ENCODE assay signal across 9 cellular contexts in genomic region chr2:236776695-236777251, GRCh38.
DNase-seq lines count a peak whose midpoint lies in the region; ATAC-seq and TF ChIP-seq lines count a peak whose summit lies in the region.
"Had no signal": no experiment of that assay in that cellular context is flagged by ENCODE, and none has a peak within 500 bp of the region (broad histone marks: within the 10 kb centered on the region; RNA-seq: fewer than 3 reads in every experiment).

No MANE protein-coding gene starts in this region.

- no peaks in the 10 kb centered on the region for H3K36me3 Mint-ChIP-seq in activated T-cell treated with anti-CD3 and anti-CD28 coated beads, Interleukin-2, amount 50 U/mL, for 4 hours (ENCODE audit: insufficient read depth)

- no peak overlapping the region for H3K14ac ChIP-seq in mesenchymal stem cell (ENCODE audit: low read length in 2 of 2)

- H3K4me1 ChIP-seq in mesenchymal stem cell (ENCODE audit: control insufficient read depth, insufficient read depth, low read depth, low read length) = peaks cover 20% of the 10 kb centered on the region

- no peak overlapping the region for H3K4ac ChIP-seq in mesenchymal stem cell (ENCODE audit: low read depth in 1 of 2, low read length in 2 of 2)

- peak overlapping the region; percentile 56 for H3K9ac ChIP-seq in mesenchymal stem cell (ENCODE audit: low read length)

- no peaks in the 10 kb centered on the region for H3K4me1 Mint-ChIP-seq in activated T-cell treated with anti-CD3 and anti-CD28 coated beads, Interleukin-2, amount 50 U/mL, for 4 hours (ENCODE audit: low read depth)

- no peak overlapping the region for H2BK120ac ChIP-seq in mesenchymal stem cell (ENCODE audit: low read depth, low read length)

- H4K8ac ChIP-seq in mesenchymal stem cell (ENCODE audit: low read length) = no peak overlapping the region

- H2AFZ ChIP-seq in mesenchymal stem cell (ENCODE audit: low read depth, low read length) = no peak overlapping the region

- no peaks in the 10 kb centered on the region for H3K9me3 Mint-ChIP-seq in activated T-cell treated with anti-CD3 and anti-CD28 coated beads, Interleukin-2, amount 50 U/mL, for 4 hours

- H4K91ac ChIP-seq in mesenchymal stem cell (ENCODE audit: low read length) = no peak overlapping the region

- TF ChIP-seq CTCF in astrocyte of the cerebellum (IDR thresholded peaks at IDR 0.05; ENCODE audit: low read depth, low read length, missing control alignments) = no peak

- H3K79me1 ChIP-seq in mesenchymal stem cell (replicated peaks; ENCODE audit: low read length, poor library complexity, severe bottlenecking) = no peaks in the 10 kb centered on the region

- peak overlapping the region; percentile 78 for H3K27ac ChIP-seq in mesenchymal stem cell (ENCODE audit: low read length, poor library complexity, severe bottlenecking)

- no peaks in the 10 kb centered on the region for H3K9me3 ChIP-seq in mesenchymal stem cell (ENCODE audit: control insufficient read depth, low read length)

- H3K23ac ChIP-seq in mesenchymal stem cell (ENCODE audit: low read length in 2 of 2) = no peak overlapping the region

- no peak overlapping the region for H2BK12ac ChIP-seq in mesenchymal stem cell (ENCODE audit: low read length in 2 of 2)

- DNase-seq in AG20443 (ENCODE audit: low spot score) (peak; percentile 67), LHCN-M2 (ENCODE audit: low read depth) (peak; percentile 98), astrocyte of the cerebellum (ENCODE audit: low read depth) (peak; percentile 83), mesenchymal stem cell (peak; percentile 72), globus pallidus (ENCODE audit: low spot score) (no peak), NCI-H187 (lab: John Stamatoyannopoulos, UW) (no peak), NCI-H1105 treated with DMSO at 0.1 percent for 48 hours (lab: John Stamatoyannopoulos, UW) (no peak)
- no peak for DNase-seq in activated T-cell treated with anti-CD3 and anti-CD28 coated beads, Interleukin-2, amount 50 U/mL, for 4 hours
- DNase-seq: activated CD8-positive, alpha-beta memory T cell treated with anti-CD3 and anti-CD28 coated beads, Interleukin-2, amount 50 U/mL, for 48 hours had no signal

- H3K27me3 Mint-ChIP-seq in activated T-cell treated with anti-CD3 and anti-CD28 coated beads, Interleukin-2, amount 50 U/mL, for 4 hours (ENCODE audit: low read depth) = no peaks in the 10 kb centered on the region

- H2AK5ac ChIP-seq in mesenchymal stem cell (ENCODE audit: low read length, severe bottlenecking) = peak overlapping the region; percentile 96

- in situ Hi-C loops in astrocyte of the cerebellum (cut with HindIII; ENCODE audit: low sequenced_read_pairs) = no loop called here

- no peaks in the 10 kb centered on the region for H3K27me3 ChIP-seq in mesenchymal stem cell (ENCODE audit: control insufficient read depth in 1 of 2, insufficient read depth in 1 of 2, low read length in 2 of 2)

- no peak overlapping the region for H3K4me3 Mint-ChIP-seq in activated T-cell treated with anti-CD3 and anti-CD28 coated beads, Interleukin-2, amount 50 U/mL, for 4 hours

- H2BK5ac ChIP-seq in mesenchymal stem cell (ENCODE audit: low read depth, low read length, poor library complexity, severe bottlenecking) = no peak overlapping the region

- no peak overlapping the region for H3K4me3 ChIP-seq in astrocyte of the cerebellum (ENCODE audit: low read depth, low read length)
- no peak overlapping the region for H3K4me3 ChIP-seq in mesenchymal stem cell (ENCODE audit: insufficient read depth in 1 of 2, low read depth in 1 of 2, low read length in 2 of 2)

- no peak overlapping the region for H3K4me2 ChIP-seq in mesenchymal stem cell (ENCODE audit: low read length, poor library complexity, severe bottlenecking)

- WGBS in mesenchymal stem cell = 56% methylated on average over 4 of the region's 8 CpGs

- no peak overlapping the region for H2BK15ac ChIP-seq in mesenchymal stem cell (ENCODE audit: low read depth, poor library complexity, severe bottlenecking)

- H3K36me3 ChIP-seq in mesenchymal stem cell (ENCODE audit: control insufficient read depth in 1 of 2, insufficient read depth in 2 of 2, low read depth in 1 of 2, low read length in 2 of 2) = no peaks in the 10 kb centered on the region

- no peak for ATAC-seq in activated T-cell treated with anti-CD3 and anti-CD28 coated beads, Interleukin-2, amount 50 U/mL, for 4 hours

- H3K18ac ChIP-seq in mesenchymal stem cell (ENCODE audit: low read depth in 1 of 2, low read length in 2 of 2) = no peak overlapping the region

Comparison
In these comparisons a context has a peak if more than half of its experiments do, and no peak if none do; other contexts are left out.
1. DNase-seq: peak in AG20443 (single experiment), LHCN-M2 (single experiment), astrocyte of the cerebellum (single experiment) and mesenchymal stem cell (single experiment); none in globus pallidus (single experiment), NCI-H187 (0 of 2), NCI-H1105 treated with DMSO at 0.1 percent for 48 hours (single experiment) and activated T-cell treated with anti-CD3 and anti-CD28 coated beads, Interleukin-2, amount 50 U/mL, for 4 hours (single experiment).